ENCODE assay signal across 11 cellular contexts in the genomic region with DNA sequence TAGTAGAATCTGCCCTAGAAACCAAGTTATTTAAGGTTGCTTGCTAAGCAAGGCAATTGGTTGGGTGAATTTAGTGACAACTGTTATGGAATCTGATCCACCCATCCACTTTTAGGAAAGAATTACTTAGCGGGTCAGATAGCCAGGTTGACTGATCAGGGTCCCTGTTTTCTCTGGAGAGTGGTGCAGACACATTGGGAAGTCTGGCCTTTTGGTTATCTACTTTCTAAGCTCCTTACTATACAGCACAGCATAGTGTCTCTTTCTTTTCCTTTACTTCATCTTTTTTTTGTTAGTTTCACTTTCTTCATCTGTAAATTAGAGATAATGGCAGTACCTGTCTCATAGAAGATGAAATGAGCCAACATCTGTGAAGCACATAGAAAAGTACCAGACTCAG. TPM values are rescaled to one million over a fixed set of nuclear protein-coding genes. Genes with fewer than 3 reads are reported as not detected.
DNase-seq lines count a peak whose midpoint lies in the region; ATAC-seq and TF ChIP-seq lines count a peak whose summit lies in the region.
"Had no signal": no experiment of that assay in that cellular context is flagged by ENCODE, and none has a peak within 500 bp of the region (broad histone marks: within the 10 kb centered on the region; RNA-seq: fewer than 3 reads in every experiment).

No MANE protein-coding gene starts in this region.

- peak overlapping the region; percentile 81 for H3K27ac Mint-ChIP-seq in activated CD8-positive, alpha-beta T cell treated with anti-CD3 and anti-CD28 coated beads for 36 hours

- CTCF ChIA-PET in HEK293 (lab: Yijun Ruan, JAX), result interaction anchor here (0.5 kb wide), 1 partner anchor 75 kb away, joined by 3 read pairs; no protein-coding TSS in a partner anchor
- CTCF ChIA-PET in activated CD8-positive, alpha-beta T cell treated with anti-CD3 and anti-CD28 coated beads for 36 hours (lab: Charles Lee), result interaction anchor here (1.0 to 4.5 kb wide), 3 partner anchors 12 to 60 kb away, joined by 3 to 24 read pairs (median 6); no protein-coding TSS in a partner anchor

- H3K27ac ChIP-seq in HEK293 (ENCODE audit: extremely low read depth, low read depth, low read length) (no peak overlapping the region), heart right ventricle (peak overlapping the region in 6 of 10 donors; percentile 48 to 70 (median 56)), smooth muscle cell (ENCODE audit: low read depth) (peak overlapping the region; percentile 96)

- H3K4me3 Mint-ChIP-seq in activated CD8-positive, alpha-beta T cell treated with anti-CD3 and anti-CD28 coated beads for 36 hours, result peak overlapping the region; percentile 51

- H3K9me3 ChIP-seq in HEK293 (ENCODE audit: control insufficient read depth, insufficient read depth, low read depth, low read length), result no peaks in the 10 kb centered on the region
- H3K9me3 ChIP-seq in heart right ventricle, result no peaks in the 10 kb centered on the region
- no peaks in the 10 kb centered on the region for H3K9me3 ChIP-seq in smooth muscle cell (replicated peaks; ENCODE audit: low read depth)

- peak overlapping the region; percentile 77 for H3K4me2 ChIP-seq in smooth muscle cell

- H3K36me3 ChIP-seq in HEK293 (ENCODE audit: control insufficient read depth in 2 of 2, insufficient read depth in 1 of 2, low read length in 2 of 2) (no peaks in the 10 kb centered on the region), heart right ventricle (peaks cover 0 to 37% (median 0%) of the 10 kb centered on the region in 9 donors), smooth muscle cell (ENCODE audit: low read depth) (no peaks in the 10 kb centered on the region)

- H3F3A ChIP-seq in smooth muscle cell (ENCODE audit: low read depth), result peaks cover 7% of the 10 kb centered on the region

- H4K20me1 ChIP-seq in smooth muscle cell (ENCODE audit: low read depth), result no peaks in the 10 kb centered on the region

- TF ChIP-seq CTCF in HEK293 (tag by site-specific recombination; IDR thresholded peaks at IDR 0.05), result no peak
- TF ChIP-seq CTCF in activated CD8-positive, alpha-beta T cell treated with anti-CD3 and anti-CD28 coated beads for 36 hours (IDR thresholded peaks at IDR 0.05), result no peak
- no peak for TF ChIP-seq CTCF in heart right ventricle (IDR thresholded peaks at IDR 0.05)
- no peak for TF ChIP-seq CTCF in smooth muscle cell (IDR thresholded peaks at IDR 0.05; ENCODE audit: borderline replicate concordance, insufficient read depth, poor library complexity, severe bottlenecking)

- WGBS in heart right ventricle, 2 donors, result 49 to 64% methylated on average over 1 of the region's 1 CpG
- 47% methylated on average over 1 of the region's 1 CpG for WGBS in smooth muscle cell (ENCODE audit: low lambda C conversion rate)

- H3K9ac ChIP-seq in smooth muscle cell (ENCODE audit: low read depth), result peak overlapping the region; percentile 77

- peak; percentile 69 for ATAC-seq in activated CD8-positive, alpha-beta T cell treated with anti-CD3 and anti-CD28 coated beads for 36 hours
- ATAC-seq in heart right ventricle (peak in 4 of 8 donors; percentile 10 to 29 (median 18)), GM19023 (IDR thresholded peaks at IDR 0.05; ENCODE audit: unreplicated experiment) (no peak)
- ATAC-seq: Panc1 had no signal

- H3K27me3 ChIP-seq in heart right ventricle (no peaks in the 10 kb centered on the region), smooth muscle cell (ENCODE audit: low read depth) (no peaks in the 10 kb centered on the region)

- H3K9me3 Mint-ChIP-seq in activated CD8-positive, alpha-beta T cell treated with anti-CD3 and anti-CD28 coated beads for 36 hours, result no peaks in the 10 kb centered on the region

- H3K4me1 Mint-ChIP-seq in activated CD8-positive, alpha-beta T cell treated with anti-CD3 and anti-CD28 coated beads for 36 hours (ENCODE audit: low read depth), result peaks cover 71% of the 10 kb centered on the region

- POLR2A ChIA-PET in HEK293 (lab: Yijun Ruan, JAX), result no interaction called here
- POLR2A ChIA-PET in activated CD8-positive, alpha-beta T cell treated with anti-CD3 and anti-CD28 coated beads for 36 hours (lab: Charles Lee), result interaction anchor here (1.0 to 3.6 kb wide), 3 partner anchors 8 to 13 kb away, joined by 3 to 11 read pairs (median 4); a partner anchor contains a TSS

- H3K4me3 ChIP-seq in HEK293 (ENCODE audit: low read depth, low read length) (no peak overlapping the region), heart right ventricle (peak overlapping the region in 1 of 10 donors; percentile 16), smooth muscle cell (peak overlapping the region; percentile 10)

- DNase-seq in activated CD8-positive, alpha-beta T cell treated with anti-CD3 and anti-CD28 coated beads for 36 hours, result no peak
- no peak for DNase-seq in heart right ventricle
- no peak for DNase-seq in smooth muscle cell (lab: John Stamatoyannopoulos, UW; ENCODE audit: unreplicated experiment)
- no peak for DNase-seq in CD1c-positive myeloid dendritic cell (ENCODE audit: extremely low spot score)
- no peak for DNase-seq in NCI-H446 treated with DMSO at 0.1 percent for 48 hours (lab: John Stamatoyannopoulos, UW)
- no peak for DNase-seq in germinal center (ENCODE audit: low spot score)
- DNase-seq: activated CD8-positive, alpha-beta memory T cell treated with anti-CD3 and anti-CD28 coated beads, Interleukin-2, amount 50 U/mL, for 48 hours; stimulated activated CD4-positive, alpha-beta T cell treated with anti-CD3 and anti-CD28 coated beads, Interleukin-2, amount 100 ng/mL, for 24 hours had no signal

- intact Hi-C loops in activated CD8-positive, alpha-beta T cell treated with anti-CD3 and anti-CD28 coated beads for 36 hours (cut with micrococcal nuclease), result no loop called here
- intact Hi-C loops in heart right ventricle (cut with DNase I), result loop anchor here in 2 of 10 donors (10.0 kb wide), 2 partner anchors 55 to 315 kb away; a partner anchor contains a TSS

- H3K27me3 Mint-ChIP-seq in activated CD8-positive, alpha-beta T cell treated with anti-CD3 and anti-CD28 coated beads for 36 hours, result no peaks in the 10 kb centered on the region

- H3K36me3 Mint-ChIP-seq in activated CD8-positive, alpha-beta T cell treated with anti-CD3 and anti-CD28 coated beads for 36 hours (ENCODE audit: low read depth), result peaks cover 59% of the 10 kb centered on the region

- H3K79me2 ChIP-seq in smooth muscle cell (ENCODE audit: low read depth), result peaks cover 10% of the 10 kb centered on the region

- H2AFZ ChIP-seq in smooth muscle cell (ENCODE audit: low read depth), result no peak overlapping the region

- peaks cover 13% of the 10 kb centered on the region for H3K4me1 ChIP-seq in HEK293 (ENCODE audit: control insufficient read depth, insufficient read depth, low read length)
- H3K4me1 ChIP-seq in heart right ventricle, result peaks cover 12 to 54% (median 43%) of the 10 kb centered on the region in 9 donors
- H3K4me1 ChIP-seq in smooth muscle cell (ENCODE audit: low read depth), result peaks cover 41% of the 10 kb centered on the region

TF ChIP-seq in HEK293, 187 proteins besides CTCF, POLR2A, EP300 and RAD21:
- no peak for TF ChIP-seq KLF7 (tag by site-specific recombination; IDR thresholded peaks at IDR 0.05; ENCODE audit: borderline replicate concordance)
- no peak for TF ChIP-seq ZNF561 (tag by site-specific recombination; IDR thresholded peaks at IDR 0.05; ENCODE audit: borderline replicate concordance)
- TF ChIP-seq ZNF843 (tag by site-specific recombination; IDR thresholded peaks at IDR 0.05), result no peak
- no peak for TF ChIP-seq ZNF585B (tag by site-specific recombination; IDR thresholded peaks at IDR 0.05)
- 0 out of 2 replicates have a peak, but pooled peaks have one; percentile 26 for TF ChIP-seq ZNF600 (tag by site-specific recombination; IDR thresholded peaks at IDR 0.05)
- no peak for TF ChIP-seq ZNF701 (tag by site-specific recombination; IDR thresholded peaks at IDR 0.05)
- TF ChIP-seq PRDM1 (tag by site-specific recombination; IDR thresholded peaks at IDR 0.05), result 0 out of 2 replicates have a peak, but pooled peaks have one; percentile 35
- TF ChIP-seq YY1 (tag by site-specific recombination; IDR thresholded peaks at IDR 0.05), result no peak
TF ChIP-seq in HEK293: peak in this region for 2.

RNA-seq across cellular contexts. Expression of a gene that starts 7.4 kb away (rescaled TPM):
- 10 to 100 TPM; 59.7 to 66.4 TPM for total RNA-seq in activated CD8-positive, alpha-beta T cell treated with anti-CD3 and anti-CD28 coated beads for 36 hours
- total RNA-seq in heart right ventricle (10 to 100 TPM; 40.6 to 62.6 (median 47.2) TPM), smooth muscle cell (20.2 and 22.8 TPM in 2 replicates)
- polyA plus RNA-seq in heart right ventricle (10 to 100 TPM in 1 of 2 donors, 1 to 10 TPM in 1; 8.5 to 13.2 TPM), smooth muscle cell (14.5 and 15.4 TPM in 2 replicates)
